14 cellular contexts compared by ENCODE assay signal in genomic region chr11:68141247-68142027, GRCh38. TPM values are rescaled to one million over a fixed set of nuclear protein-coding genes. Genes with fewer than 3 reads are reported as not detected.
DNase-seq lines count a peak whose midpoint lies in the region; ATAC-seq lines count a peak whose summit lies in the region.
"Had no signal": no experiment of that assay in that cellular context is flagged by ENCODE, and none has a peak within 500 bp of the region (broad histone marks: within the 10 kb centered on the region; RNA-seq: fewer than 3 reads in every experiment).

No MANE protein-coding gene starts in this region.

- H3K27me3 Mint-ChIP-seq in stimulated activated naive CD8-positive, alpha-beta T cell treated with anti-CD3 and anti-CD28 coated beads, Interleukin-15, Interleukin-2, amounts not matched to agents 100 ng/mL and 50 ng/mL, for 24 hours: no peaks in the 10 kb centered on the region
- H3K27me3 Mint-ChIP-seq in activated T-helper 17 cell treated with anti-CD3 and anti-CD28 coated beads, Interleukin-2, amount 50 U/mL, for 72 hours: no peaks in the 10 kb centered on the region
- H3K27me3 Mint-ChIP-seq in memory B cell: peaks cover 4% of the 10 kb centered on the region

- H3K36me3 Mint-ChIP-seq in stimulated activated naive CD8-positive, alpha-beta T cell treated with anti-CD3 and anti-CD28 coated beads, Interleukin-15, Interleukin-2, amounts not matched to agents 100 ng/mL and 50 ng/mL, for 24 hours (ENCODE audit: low read depth): no peaks in the 10 kb centered on the region
- no peaks in the 10 kb centered on the region for H3K36me3 Mint-ChIP-seq in activated T-helper 17 cell treated with anti-CD3 and anti-CD28 coated beads, Interleukin-2, amount 50 U/mL, for 72 hours (ENCODE audit: low read depth)
- no peaks in the 10 kb centered on the region for H3K36me3 Mint-ChIP-seq in memory B cell
- H3K36me3 Mint-ChIP-seq: mesothelial cell of epicardium had no signal

- no peak overlapping the region for H3K4me3 Mint-ChIP-seq in stimulated activated naive CD8-positive, alpha-beta T cell treated with anti-CD3 and anti-CD28 coated beads, Interleukin-15, Interleukin-2, amounts not matched to agents 100 ng/mL and 50 ng/mL, for 24 hours
- H3K4me3 Mint-ChIP-seq in activated T-helper 17 cell treated with anti-CD3 and anti-CD28 coated beads, Interleukin-2, amount 50 U/mL, for 72 hours: peak overlapping the region; percentile 47
- H3K4me3 Mint-ChIP-seq in memory B cell: no peak overlapping the region
- H3K4me3 Mint-ChIP-seq: dendritic cell treated with granulocyte-macrophage colony-stimulating factor and Interleukin-4, amounts not matched to agents 40 ng/mL and 50 ng/mL, for 4 days; mesothelial cell of epicardium had no signal

- H3K9me3 Mint-ChIP-seq in stimulated activated naive CD8-positive, alpha-beta T cell treated with anti-CD3 and anti-CD28 coated beads, Interleukin-15, Interleukin-2, amounts not matched to agents 100 ng/mL and 50 ng/mL, for 24 hours: no peaks in the 10 kb centered on the region
- H3K9me3 Mint-ChIP-seq in activated T-helper 17 cell treated with anti-CD3 and anti-CD28 coated beads, Interleukin-2, amount 50 U/mL, for 72 hours: no peaks in the 10 kb centered on the region
- H3K9me3 Mint-ChIP-seq in memory B cell: no peaks in the 10 kb centered on the region
- H3K9me3 Mint-ChIP-seq: dendritic cell treated with granulocyte-macrophage colony-stimulating factor and Interleukin-4, amounts not matched to agents 40 ng/mL and 50 ng/mL, for 4 days; mesothelial cell of epicardium had no signal

- peak overlapping the region; percentile 88 for H3K27ac Mint-ChIP-seq in stimulated activated naive CD8-positive, alpha-beta T cell treated with anti-CD3 and anti-CD28 coated beads, Interleukin-15, Interleukin-2, amounts not matched to agents 100 ng/mL and 50 ng/mL, for 24 hours
- peak overlapping the region; percentile 71 for H3K27ac Mint-ChIP-seq in activated T-helper 17 cell treated with anti-CD3 and anti-CD28 coated beads, Interleukin-2, amount 50 U/mL, for 72 hours
- H3K27ac Mint-ChIP-seq in memory B cell: no peak overlapping the region
- H3K27ac Mint-ChIP-seq: dendritic cell treated with granulocyte-macrophage colony-stimulating factor and Interleukin-4, amounts not matched to agents 40 ng/mL and 50 ng/mL, for 4 days; mesothelial cell of epicardium had no signal

- peaks cover 22% of the 10 kb centered on the region for H3K4me1 Mint-ChIP-seq in stimulated activated naive CD8-positive, alpha-beta T cell treated with anti-CD3 and anti-CD28 coated beads, Interleukin-15, Interleukin-2, amounts not matched to agents 100 ng/mL and 50 ng/mL, for 24 hours (ENCODE audit: low read depth)
- no peaks in the 10 kb centered on the region for H3K4me1 Mint-ChIP-seq in activated T-helper 17 cell treated with anti-CD3 and anti-CD28 coated beads, Interleukin-2, amount 50 U/mL, for 72 hours
- peaks cover 4% of the 10 kb centered on the region for H3K4me1 Mint-ChIP-seq in memory B cell

- DNase-seq in stimulated activated naive CD8-positive, alpha-beta T cell treated with anti-CD3 and anti-CD28 coated beads, Interleukin-15, Interleukin-2, amounts not matched to agents 100 U/mL and 50 U/mL, for 24 hours: no peak
- DNase-seq in memory B cell (ENCODE audit: low spot score in 2 of 2) (no peak), NCI-H748 treated with DMSO at 0.1 percent for 48 hours (lab: John Stamatoyannopoulos, UW) (no peak), NOMO-1 treated with DMSO at 0.1 percent for 48 hours (lab: John Stamatoyannopoulos, UW; ENCODE audit: unreplicated experiment) (no peak)
- DNase-seq: kidney, NCI-H1436 treated with DMSO at 0.1 percent for 48 hours had no signal

- ATAC-seq in stimulated activated naive CD8-positive, alpha-beta T cell treated with anti-CD3 and anti-CD28 coated beads, Interleukin-15, Interleukin-2, amounts not matched to agents 100 U/mL and 50 U/mL, for 24 hours: no peak
- peak; percentile 5 for ATAC-seq in activated T-helper 17 cell treated with anti-CD3 and anti-CD28 coated beads, Interleukin-2, amount 50 U/mL, for 72 hours (replicated peaks)
- ATAC-seq in memory B cell (ENCODE audit: low read depth): peak; percentile 38
- no peak for ATAC-seq in GM18858 (IDR thresholded peaks at IDR 0.05; ENCODE audit: unreplicated experiment)
- no peak for ATAC-seq in HG03565 (IDR thresholded peaks at IDR 0.05; ENCODE audit: unreplicated experiment)
- ATAC-seq: heart left ventricle, SK-N-SH treated with all-trans-retinoic acid at 6 μM for 48 hours had no signal

RNA-seq across cellular contexts. Expression of gene CHKA, which starts 20.2 kb away (rescaled TPM):
- total RNA-seq in activated T-helper 17 cell treated with anti-CD3 and anti-CD28 coated beads, Interleukin-2, amount 50 U/mL, for 72 hours: 10 to 100 TPM in 1 of 2 donors, 1 to 10 TPM in 1; 7.4 to 10.1 TPM

Comparison
In these comparisons a context has a peak if more than half of its experiments do, and no peak if none do; other contexts are left out.
1. ATAC-seq: peak in activated T-helper 17 cell treated with anti-CD3 and anti-CD28 coated beads, Interleukin-2, amount 50 U/mL, for 72 hours (single experiment) and memory B cell (single experiment); none in stimulated activated naive CD8-positive, alpha-beta T cell treated with anti-CD3 and anti-CD28 coated beads, Interleukin-15, Interleukin-2, amounts not matched to agents 100 U/mL and 50 U/mL, for 24 hours (single experiment), GM18858 (single experiment) and HG03565 (single experiment).